In the genomic region with DNA sequence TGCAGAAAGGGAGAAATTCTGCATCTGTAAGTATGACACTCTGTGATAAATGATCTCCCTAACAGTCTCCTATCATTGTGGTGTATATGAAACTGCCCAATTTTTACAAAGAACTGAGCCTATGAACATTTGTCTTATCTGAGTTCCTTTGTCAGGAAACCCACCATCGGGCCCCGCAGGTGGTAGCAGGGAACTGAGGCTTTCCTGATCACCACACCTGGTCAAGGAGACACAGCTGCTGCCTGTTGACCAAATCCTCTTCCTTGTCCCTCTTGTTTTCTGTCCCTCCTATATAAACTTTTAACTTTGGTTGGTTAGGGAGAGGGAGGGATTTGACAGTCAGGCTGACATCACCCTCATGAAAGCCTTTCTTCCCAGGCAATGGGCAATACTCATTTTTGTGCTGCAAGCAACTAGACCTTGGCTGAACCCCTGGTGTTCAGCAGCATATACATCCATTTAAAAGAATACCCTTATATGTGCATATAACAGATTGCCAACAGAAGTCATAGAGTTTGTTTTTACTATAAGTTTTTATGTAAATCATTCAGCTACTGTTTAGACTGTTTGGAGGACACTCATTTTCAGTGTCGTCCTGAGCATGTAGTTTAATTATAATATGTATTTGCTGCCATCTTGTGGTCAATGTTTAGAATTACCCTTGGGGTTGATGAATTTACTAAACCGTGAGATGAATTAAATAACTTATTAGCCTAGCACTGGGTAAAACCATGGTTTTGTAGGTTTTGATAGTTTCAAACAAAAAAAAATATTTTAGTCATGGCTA, we compare ENCODE assay signal across 10 cellular contexts. TPM values are rescaled to one million over a fixed set of nuclear protein-coding genes. Genes with fewer than 3 reads are reported as not detected.
DNase-seq lines count a peak whose midpoint lies in the region; ATAC-seq and TF ChIP-seq lines count a peak whose summit lies in the region.
"Had no signal": no experiment of that assay in that cellular context is flagged by ENCODE, and none has a peak within 500 bp of the region (broad histone marks: within the 10 kb centered on the region; RNA-seq: fewer than 3 reads in every experiment).

No MANE protein-coding gene starts in this region.

- TF ChIP-seq POLR2A in lower leg skin (IDR thresholded peaks at IDR 0.05): no peak

- H3K27me3 ChIP-seq in WERI-Rb-1 (ENCODE audit: insufficient read depth, low read depth, severe bottlenecking) (no peaks in the 10 kb centered on the region), left ventricle myocardium inferior (ENCODE audit: low read depth) (peaks cover 33% of the 10 kb centered on the region)
- H3K27me3 ChIP-seq: SJSA1 had no signal

- H3K4me1 ChIP-seq in left ventricle myocardium inferior: no peaks in the 10 kb centered on the region
- H3K4me1 ChIP-seq: SJSA1 had no signal

- H3K9me3 ChIP-seq in WERI-Rb-1 (ENCODE audit: severe bottlenecking) (no peaks in the 10 kb centered on the region), left ventricle myocardium inferior (replicated peaks) (no peaks in the 10 kb centered on the region)
- H3K9me3 ChIP-seq: SJSA1 had no signal

- H3K4me3 ChIP-seq in WERI-Rb-1 (ENCODE audit: low read depth, low read length): no peak overlapping the region
- no peak overlapping the region for H3K4me3 ChIP-seq in left ventricle myocardium inferior
- no peak overlapping the region for H3K4me3 ChIP-seq in lower leg skin (ENCODE audit: low read depth, poor library complexity, severe bottlenecking)
- H3K4me3 ChIP-seq: SJSA1 had no signal

- intact Hi-C loops in left ventricle myocardium inferior (cut with micrococcal nuclease) (loop anchor here (5.0 kb wide), 1 partner anchor 317 kb away; no protein-coding TSS in a partner anchor), lower leg skin (cut with DNase I; ENCODE audit: low total_unique reads) (loop anchor here (5.0 kb wide), 1 partner anchor 227 kb away; no protein-coding TSS in a partner anchor)

- TF ChIP-seq CTCF in WERI-Rb-1 (IDR thresholded peaks at IDR 0.05; ENCODE audit: low read depth, low read length): peak; percentile 26; the same call in 1 of the 2 replicates
- TF ChIP-seq CTCF in left ventricle myocardium inferior (IDR thresholded peaks at IDR 0.05; ENCODE audit: borderline replicate concordance): peak; percentile 73
- no peak for TF ChIP-seq CTCF in lower leg skin (IDR thresholded peaks at IDR 0.05)

- H3K36me3 ChIP-seq in WERI-Rb-1 (no peaks in the 10 kb centered on the region), left ventricle myocardium inferior (no peaks in the 10 kb centered on the region)
- H3K36me3 ChIP-seq: SJSA1 had no signal

- ATAC-seq in GM19025 (IDR thresholded peaks at IDR 0.05; ENCODE audit: low read depth, unreplicated experiment) (peak; percentile 76), HG03097 (IDR thresholded peaks at IDR 0.05; ENCODE audit: low FRiP score, unreplicated experiment) (peak; percentile 80)
- peak; percentile 36 for ATAC-seq in stimulated activated naive CD8-positive, alpha-beta T cell treated with anti-CD3 and anti-CD28 coated beads, Interleukin-15, Interleukin-2, amounts not matched to agents 100 U/mL and 50 U/mL, for 24 hours

- WGBS in lower leg skin, 2 donors: 36 to 41% methylated on average over 4 of the region's 4 CpGs

- DNase-seq in COLO829 (ENCODE audit: low spot score): peak; percentile 57
- DNase-seq in NCI-H2081 treated with DMSO at 0.1 percent for 48 hours (lab: John Stamatoyannopoulos, UW): peak; percentile 35
- DNase-seq in WERI-Rb-1: peak; percentile 21
- DNase-seq in left ventricle myocardium inferior: no peak
- no peak for DNase-seq in stimulated activated naive CD8-positive, alpha-beta T cell treated with anti-CD3 and anti-CD28 coated beads, Interleukin-15, Interleukin-2, amounts not matched to agents 100 U/mL and 50 U/mL, for 24 hours
- DNase-seq in lower leg skin (ENCODE audit: low spot score in 2 of 2): no peak
- DNase-seq: natural killer cell had no signal

- H3K27ac ChIP-seq in WERI-Rb-1 (no peak overlapping the region), left ventricle myocardium inferior (replicated peaks) (no peak overlapping the region)
- H3K27ac ChIP-seq: SJSA1 had no signal

RNA-seq across cellular contexts. Expression of gene CRISP1, which starts 17.0 kb away (rescaled TPM):
- not detected for total RNA-seq in left ventricle myocardium inferior
- not detected for total RNA-seq in lower leg skin
- total RNA-seq: natural killer cell, SJSA1 had no signal

Comparison
In these comparisons a context has a peak if more than half of its experiments do, and no peak if none do; other contexts are left out.
1. DNase-seq: peak in COLO829 (single experiment), NCI-H2081 treated with DMSO at 0.1 percent for 48 hours (single experiment) and WERI-Rb-1 (single experiment); none in left ventricle myocardium inferior (single experiment), stimulated activated naive CD8-positive, alpha-beta T cell treated with anti-CD3 and anti-CD28 coated beads, Interleukin-15, Interleukin-2, amounts not matched to agents 100 U/mL and 50 U/mL, for 24 hours (single experiment) and lower leg skin (0 of 2).
2. CTCF ChIP-seq: peak in WERI-Rb-1 (single experiment) and left ventricle myocardium inferior (single experiment); none in lower leg skin (0 of 3).
3. Peak in every context shown above with its lines, with median percentiles within 50 percentile points of each other: ATAC-seq.